ENCODE assay signal across 1 cellular context in genomic region chr9:113665756-113666155, GRCh38.
TF ChIP-seq lines count a peak whose summit lies in the region.

No MANE protein-coding gene starts in this region.

TF ChIP-seq in IMR-90, 13 proteins besides CTCF, POLR2A, EP300 and RAD21 (continued from another document):
- TF ChIP-seq, protein P1, sequence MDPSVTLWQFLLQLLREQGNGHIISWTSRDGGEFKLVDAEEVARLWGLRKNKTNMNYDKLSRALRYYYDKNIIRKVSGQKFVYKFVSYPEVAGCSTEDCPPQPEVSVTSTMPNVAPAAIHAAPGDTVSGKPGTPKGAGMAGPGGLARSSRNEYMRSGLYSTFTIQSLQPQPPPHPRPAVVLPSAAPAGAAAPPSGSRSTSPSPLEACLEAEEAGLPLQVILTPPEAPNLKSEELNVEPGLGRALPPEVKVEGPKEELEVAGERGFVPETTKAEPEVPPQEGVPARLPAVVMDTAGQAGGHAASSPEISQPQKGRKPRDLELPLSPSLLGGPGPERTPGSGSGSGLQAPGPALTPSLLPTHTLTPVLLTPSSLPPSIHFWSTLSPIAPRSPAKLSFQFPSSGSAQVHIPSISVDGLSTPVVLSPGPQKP (IDR thresholded peaks at IDR 0.05; ENCODE audit: borderline replicate concordance, low read depth, low read length), result no peak
- TF ChIP-seq NFE2L2 (IDR thresholded peaks at IDR 0.05; ENCODE audit: low read depth, low read length) (no peak), RFX5 (IDR thresholded peaks at IDR 0.05; ENCODE audit: low read depth, low read length) (no peak)
